Comparison of ENCODE assay signal across 7 cellular contexts in the genomic region with DNA sequence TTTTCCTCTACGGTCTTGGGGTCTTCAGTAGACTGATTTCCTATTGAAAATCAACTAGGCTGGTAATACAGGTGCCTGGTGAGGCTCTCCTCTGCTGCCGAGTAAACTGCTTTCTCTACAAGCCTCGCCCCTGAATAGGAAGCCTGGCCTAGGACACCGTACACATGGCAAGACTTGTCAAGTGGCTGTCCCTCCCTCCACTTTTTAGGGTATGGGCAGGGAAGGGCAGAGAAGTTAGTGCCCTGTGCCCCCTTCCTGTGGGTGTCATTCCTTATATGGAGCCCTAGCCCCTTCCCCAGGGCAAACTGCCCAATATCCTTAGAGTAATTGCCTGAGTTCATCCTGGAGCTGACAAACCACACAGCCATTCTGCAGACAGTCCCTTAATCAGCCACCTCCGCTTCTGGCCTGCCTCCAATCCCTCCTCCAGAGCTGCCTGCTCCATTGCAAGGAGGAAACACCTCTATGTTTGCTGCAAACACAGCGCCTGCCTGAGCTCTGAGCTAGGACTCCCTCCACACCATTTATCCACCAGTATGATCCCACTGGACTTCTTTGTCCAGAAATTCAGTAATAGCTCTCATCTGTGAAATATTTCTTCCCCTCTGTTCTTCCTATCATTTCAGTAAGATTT.
DNase-seq lines count a peak whose midpoint lies in the region; ATAC-seq and TF ChIP-seq lines count a peak whose summit lies in the region.

No MANE protein-coding gene starts in this region.

- TF ChIP-seq POLR2A in breast epithelium (IDR thresholded peaks at IDR 0.05) (no peak), testis (IDR thresholded peaks at IDR 0.05) (no peak)

- H3K27me3 Mint-ChIP-seq in chondrocyte (ENCODE audit: low read depth): no peaks in the 10 kb centered on the region

- H3K27me3 ChIP-seq in breast epithelium (no peaks in the 10 kb centered on the region), testis (no peaks in the 10 kb centered on the region)

- H3K4me3 ChIP-seq in breast epithelium (peak overlapping the region in 1 of 3 donors; percentile 26), testis (no peak overlapping the region)

- DNase-seq in NCI-H1092 (lab: John Stamatoyannopoulos, UW) (peak; percentile 62), breast epithelium (ENCODE audit: low spot score in 2 of 2) (peak; percentile 80 to 84), left lobe of liver (ENCODE audit: low spot score) (peak; percentile 59), testis (peak; percentile 85), GDM1 (lab: John Stamatoyannopoulos, UW) (no peak), NCI-H1417 treated with DMSO at 0.1 percent for 48 hours (lab: John Stamatoyannopoulos, UW) (no peak), chondrocyte (ENCODE audit: low spot score) (no peak)

- H3K36me3 ChIP-seq in breast epithelium (no peaks in the 10 kb centered on the region), testis (ENCODE audit: low read depth, missing control alignments) (no peaks in the 10 kb centered on the region)

- intact Hi-C loops in breast epithelium (cut with DNase I; ENCODE audit: low total_unique reads): no loop called here
- intact Hi-C loops in testis (cut with DNase I; ENCODE audit: low total_unique reads): no loop called here

- TF ChIP-seq CTCF in breast epithelium (IDR thresholded peaks at IDR 0.05) (no peak), testis (IDR thresholded peaks at IDR 0.05) (no peak), chondrocyte (IDR thresholded peaks at IDR 0.05) (no peak)

- peak overlapping the region; percentile 52 to 56 for H3K27ac ChIP-seq in breast epithelium
- H3K27ac ChIP-seq in testis: peak overlapping the region in 1 of 2 donors; percentile 10

- H3K4me3 Mint-ChIP-seq in chondrocyte (ENCODE audit: unreplicated experiment): no peak overlapping the region

- H3K9me3 ChIP-seq in breast epithelium (no peaks in the 10 kb centered on the region), testis (no peaks in the 10 kb centered on the region)

- peaks cover 13% of the 10 kb centered on the region for H3K4me1 Mint-ChIP-seq in chondrocyte (ENCODE audit: low read depth)

- no peak overlapping the region for H3K27ac Mint-ChIP-seq in chondrocyte (ENCODE audit: unreplicated experiment)

- H3K36me3 Mint-ChIP-seq in chondrocyte (ENCODE audit: low read depth): peaks cover 1% of the 10 kb centered on the region

- 38 to 66% methylated on average over 6 of the region's 6 CpGs for WGBS in testis, 2 donors

- H3K4me1 ChIP-seq in breast epithelium (peaks cover 0 to 3% of the 10 kb centered on the region in 2 donors), testis (peaks cover 13% of the 10 kb centered on the region)

- no peaks in the 10 kb centered on the region for H3K9me3 Mint-ChIP-seq in chondrocyte (ENCODE audit: low read depth)

- peak; percentile 80 for ATAC-seq in left lobe of liver

Comparison
In these comparisons a context has a peak if more than half of its experiments do, and no peak if none do; other contexts are left out.
1. DNase-seq: peak in NCI-H1092 (single experiment), breast epithelium (2 of 2), left lobe of liver (single experiment) and testis (single experiment); none in GDM1 (single experiment), NCI-H1417 treated with DMSO at 0.1 percent for 48 hours (single experiment) and chondrocyte (single experiment).